ENCODE assay signal across 15 cellular contexts in the genomic region with DNA sequence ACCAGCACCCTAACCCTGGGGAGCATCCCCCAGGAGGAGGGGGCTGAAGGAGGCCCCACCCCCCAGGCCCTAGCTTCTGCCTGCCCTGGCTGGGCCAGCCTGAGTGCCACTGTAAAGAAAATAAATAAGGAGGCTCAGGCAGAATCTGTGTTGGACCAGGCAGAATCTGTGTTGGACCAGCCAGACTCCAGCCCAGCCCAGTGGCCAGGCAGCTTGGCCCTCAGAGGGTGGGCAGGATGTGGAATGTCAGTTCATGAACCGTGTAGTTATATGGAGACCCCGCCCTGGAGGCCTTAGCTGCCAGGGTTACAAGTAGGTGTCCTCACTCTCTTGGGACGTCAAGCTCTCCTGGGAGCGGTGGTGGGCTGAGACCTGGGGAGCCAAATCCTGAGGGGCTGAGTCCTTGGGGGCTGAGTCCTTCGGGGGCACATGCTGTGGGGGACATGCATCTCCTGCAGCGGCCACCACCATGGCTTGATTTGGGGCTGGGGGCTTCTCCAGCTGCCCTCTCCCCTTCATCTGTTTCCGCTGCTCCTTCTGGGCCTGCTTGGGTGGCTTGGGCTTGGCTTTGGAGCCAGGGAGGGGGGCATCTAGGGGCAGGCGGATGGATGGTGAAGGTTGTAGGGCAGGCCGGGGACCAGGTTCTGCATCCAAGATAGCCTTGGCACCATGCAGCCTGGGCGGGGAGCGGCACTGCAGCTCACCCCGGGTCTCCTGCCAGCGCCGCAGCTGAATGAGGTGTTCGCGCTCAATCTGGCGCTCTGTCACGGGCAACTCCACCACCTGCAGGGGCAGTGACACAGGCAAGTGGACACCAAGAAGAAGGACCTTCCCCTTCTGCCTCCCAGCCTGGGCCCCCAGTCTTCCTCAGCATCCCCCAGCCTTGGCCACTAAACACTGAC. TPM values are rescaled to one million over a fixed set of nuclear protein-coding genes. Genes with fewer than 3 reads are reported as not detected.
DNase-seq lines count a peak whose midpoint lies in the region; ATAC-seq and TF ChIP-seq lines count a peak whose summit lies in the region.
"Had no signal": no experiment of that assay in that cellular context is flagged by ENCODE, and none has a peak within 500 bp of the region (broad histone marks: within the 10 kb centered on the region; RNA-seq: fewer than 3 reads in every experiment).

No MANE protein-coding gene starts in this region.

- no peak for ATAC-seq in GM21576 (IDR thresholded peaks at IDR 0.05; ENCODE audit: unreplicated experiment)

- peak overlapping the region; percentile 16 for H3K27ac ChIP-seq in caudate nucleus (ENCODE audit: low read depth, low read length)
- peak overlapping the region; percentile 77 for H3K27ac ChIP-seq in muscle layer of duodenum (ENCODE audit: low read length)
- peak overlapping the region; percentile 97 for H3K27ac ChIP-seq in substantia nigra (ENCODE audit: low read depth, low read length, poor library complexity, severe bottlenecking)
- H3K27ac ChIP-seq: SK-N-MC had no signal

- no peak overlapping the region for H3K4me3 ChIP-seq in muscle layer of duodenum (ENCODE audit: low read depth in 1 of 2, low read length in 2 of 2)
- H3K4me3 ChIP-seq: hepatocyte, SK-N-MC had no signal

- no peaks in the 10 kb centered on the region for H3K9me3 ChIP-seq in muscle layer of duodenum (ENCODE audit: control insufficient read depth in 1 of 2, low read length in 2 of 2)

- DNase-seq in G401 (ENCODE audit: low spot score) (peak; percentile 61), caudate nucleus (lab: John Stamatoyannopoulos, UW) (peak in 2 of 61 donors; percentile 14 to 34), substantia nigra (lab: John Stamatoyannopoulos, UW) (peak in 2 of 49 donors; percentile 46 to 67), NCI-H1105 (lab: John Stamatoyannopoulos, UW) (no peak), GM20000 (ENCODE audit: low spot score) (no peak), inferior parietal cortex (ENCODE audit: extremely low spot score) (no peak)
- DNase-seq: activated gamma-delta T cell; NCI-H1092 treated with DMSO at 0.1 percent for 48 hours; NCI-H345; stimulated activated CD4-positive, alpha-beta T cell treated with anti-CD3 and anti-CD28 coated beads, Interleukin-15, amount 100 ng/mL, for 24 hours had no signal

- H3K27me3 ChIP-seq in muscle layer of duodenum (ENCODE audit: low read depth, low read length): no peaks in the 10 kb centered on the region
- H3K27me3 ChIP-seq: hepatocyte had no signal

- peaks cover 19 to 30% of the 10 kb centered on the region in 2 donors for H3K4me1 ChIP-seq in muscle layer of duodenum (ENCODE audit: control insufficient read depth in 1 of 2, insufficient read depth in 2 of 2, low read length in 2 of 2)

- H3K36me3 ChIP-seq in muscle layer of duodenum (ENCODE audit: control insufficient read depth in 1 of 2, insufficient read depth in 2 of 2, low read length in 2 of 2): peaks cover 36 to 52% of the 10 kb centered on the region in 2 donors

- no peak for TF ChIP-seq CTCF in GM20000 (IDR thresholded peaks at IDR 0.05; ENCODE audit: extremely low read depth, missing control alignments)

- in situ Hi-C loops in G401 (cut with HindIII; ENCODE audit: low sequenced_read_pairs): no loop called here

RNA-seq across cellular contexts. Expression of a gene that starts 3.0 kb away (rescaled TPM):
- 9.8 and 11.3 TPM in 2 replicates for total RNA-seq in G401 (2014; rRNA removed; shearing (Covaris generic))

RNA-seq across cellular contexts. Expression of a gene that starts 25.7 kb away (rescaled TPM):
- total RNA-seq in G401 (2014; rRNA removed; shearing (Covaris generic)): not detected in 2 replicates
- total RNA-seq: bronchial epithelial cell had no signal

RNA-seq across cellular contexts. Expression of a gene that starts 34.4 kb away (rescaled TPM):
- 12.8 and 31.0 TPM in 2 replicates for total RNA-seq in G401 (2014; rRNA removed; shearing (Covaris generic))

RNA-seq across cellular contexts. Expression of a gene that starts 45.8 kb away (rescaled TPM):
- 24.5 and 36.5 TPM in 2 replicates for total RNA-seq in G401 (2014; rRNA removed; shearing (Covaris generic))

Comparison
In these comparisons a context has a peak if more than half of its experiments do, and no peak if none do; other contexts are left out.
1. H3K27ac ChIP-seq: peak in every context shown above with its lines; median percentile 97 in substantia nigra; 77 in muscle layer of duodenum; 16 in caudate nucleus.